1 cellular context compared by ENCODE assay signal in the genomic region with DNA sequence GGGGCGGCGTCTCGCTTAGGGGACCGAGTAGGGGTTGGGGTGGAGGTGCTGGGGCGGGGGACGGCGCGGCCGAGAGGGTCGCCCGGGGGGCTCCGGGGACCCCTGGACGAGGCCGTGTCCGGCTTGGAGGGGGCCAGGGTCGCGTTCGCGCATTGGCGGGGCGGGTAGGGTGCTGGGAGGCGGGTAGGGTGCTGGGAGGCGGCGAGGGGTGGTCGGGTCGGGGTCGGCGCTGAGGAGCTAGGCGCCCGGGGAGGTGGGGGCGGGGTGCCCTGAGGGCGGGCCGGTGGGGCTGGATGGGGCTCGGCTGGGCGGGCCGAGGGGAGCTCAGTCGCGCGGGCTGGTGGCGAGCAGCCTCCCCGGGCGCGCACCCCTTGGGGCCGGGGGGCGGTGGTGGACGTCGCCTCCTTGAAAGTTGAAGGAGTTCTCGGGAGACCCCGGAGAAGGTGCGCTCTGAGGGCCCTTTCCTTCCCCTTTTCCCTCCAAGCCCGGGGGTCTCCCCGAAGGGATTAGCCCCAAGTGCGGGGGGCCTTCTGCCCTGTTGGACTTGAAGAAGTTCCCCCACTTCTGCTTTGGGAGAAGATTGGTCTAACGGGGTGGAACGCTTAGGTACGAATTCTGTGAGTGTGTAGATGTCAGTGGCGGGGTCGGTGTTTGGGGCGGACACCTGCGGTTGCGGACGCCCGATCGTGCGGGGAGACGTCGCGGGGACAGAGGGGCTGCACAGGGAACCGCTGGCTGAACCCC.
TF ChIP-seq lines count a peak whose summit lies in the region.

No MANE protein-coding gene starts in this region.

TF ChIP-seq in GM12878, 131 proteins besides CTCF, POLR2A, EP300 and RAD21 (continued from another document):
- TF ChIP-seq, protein P1, sequence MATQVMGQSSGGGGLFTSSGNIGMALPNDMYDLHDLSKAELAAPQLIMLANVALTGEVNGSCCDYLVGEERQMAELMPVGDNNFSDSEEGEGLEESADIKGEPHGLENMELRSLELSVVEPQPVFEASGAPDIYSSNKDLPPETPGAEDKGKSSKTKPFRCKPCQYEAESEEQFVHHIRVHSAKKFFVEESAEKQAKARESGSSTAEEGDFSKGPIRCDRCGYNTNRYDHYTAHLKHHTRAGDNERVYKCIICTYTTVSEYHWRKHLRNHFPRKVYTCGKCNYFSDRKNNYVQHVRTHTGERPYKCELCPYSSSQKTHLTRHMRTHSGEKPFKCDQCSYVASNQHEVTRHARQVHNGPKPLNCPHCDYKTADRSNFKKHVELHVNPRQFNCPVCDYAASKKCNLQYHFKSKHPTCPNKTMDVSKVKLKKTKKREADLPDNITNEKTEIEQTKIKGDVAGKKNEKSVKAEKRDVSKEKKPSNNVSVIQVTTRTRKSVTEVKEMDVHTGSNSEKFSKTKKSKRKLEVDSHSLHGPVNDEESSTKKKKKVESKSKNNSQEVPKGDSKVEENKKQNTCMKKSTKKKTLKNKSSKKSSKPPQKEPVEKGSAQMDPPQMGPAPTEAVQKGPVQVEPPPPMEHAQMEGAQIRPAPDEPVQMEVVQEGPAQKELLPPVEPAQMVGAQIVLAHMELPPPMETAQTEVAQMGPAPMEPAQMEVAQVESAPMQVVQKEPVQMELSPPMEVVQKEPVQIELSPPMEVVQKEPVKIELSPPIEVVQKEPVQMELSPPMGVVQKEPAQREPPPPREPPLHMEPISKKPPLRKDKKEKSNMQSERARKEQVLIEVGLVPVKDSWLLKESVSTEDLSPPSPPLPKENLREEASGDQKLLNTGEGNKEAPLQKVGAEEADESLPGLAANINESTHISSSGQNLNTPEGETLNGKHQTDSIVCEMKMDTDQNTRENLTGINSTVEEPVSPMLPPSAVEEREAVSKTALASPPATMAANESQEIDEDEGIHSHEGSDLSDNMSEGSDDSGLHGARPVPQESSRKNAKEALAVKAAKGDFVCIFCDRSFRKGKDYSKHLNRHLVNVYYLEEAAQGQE (IDR thresholded peaks at IDR 0.05; ENCODE audit: low read depth, low read length), result no peak
- TF ChIP-seq YY1 (IDR thresholded peaks at IDR 0.05; ENCODE audit: low read depth, low read length) (no peak), BCL11A (IDR thresholded peaks at IDR 0.05; ENCODE audit: low read depth, low read length) (no peak), ZNF274 (IDR thresholded peaks at IDR 0.05; ENCODE audit: insufficient read depth, insufficient read length) (no peak), STAT1 (conservative IDR thresholded peaks at IDR 0.05) (no peak), CHD4 (IDR thresholded peaks at IDR 0.05) (no peak), KAT2A (conservative IDR thresholded peaks at IDR 0.05; ENCODE audit: control insufficient read depth, low read depth, low read length) (no peak), RUNX3 (IDR thresholded peaks at IDR 0.05; ENCODE audit: low read length) (peak; percentile 69; the same call in 1 of the 2 replicates), RFX5 (IDR thresholded peaks at IDR 0.05; ENCODE audit: low read depth, low read length) (no peak), MTA3 (IDR thresholded peaks at IDR 0.05; ENCODE audit: borderline replicate concordance, low read length) (no peak)
- TF ChIP-seq, protein P2, sequence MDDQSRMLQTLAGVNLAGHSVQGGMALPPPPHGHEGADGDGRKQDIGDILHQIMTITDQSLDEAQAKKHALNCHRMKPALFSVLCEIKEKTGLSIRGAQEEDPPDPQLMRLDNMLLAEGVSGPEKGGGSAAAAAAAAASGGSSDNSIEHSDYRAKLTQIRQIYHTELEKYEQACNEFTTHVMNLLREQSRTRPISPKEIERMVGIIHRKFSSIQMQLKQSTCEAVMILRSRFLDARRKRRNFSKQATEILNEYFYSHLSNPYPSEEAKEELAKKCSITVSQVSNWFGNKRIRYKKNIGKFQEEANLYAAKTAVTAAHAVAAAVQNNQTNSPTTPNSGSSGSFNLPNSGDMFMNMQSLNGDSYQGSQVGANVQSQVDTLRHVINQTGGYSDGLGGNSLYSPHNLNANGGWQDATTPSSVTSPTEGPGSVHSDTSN (IDR thresholded peaks at IDR 0.05; ENCODE audit: insufficient replicate concordance, low read depth, low read length), result no peak
- TF ChIP-seq, protein P3, sequence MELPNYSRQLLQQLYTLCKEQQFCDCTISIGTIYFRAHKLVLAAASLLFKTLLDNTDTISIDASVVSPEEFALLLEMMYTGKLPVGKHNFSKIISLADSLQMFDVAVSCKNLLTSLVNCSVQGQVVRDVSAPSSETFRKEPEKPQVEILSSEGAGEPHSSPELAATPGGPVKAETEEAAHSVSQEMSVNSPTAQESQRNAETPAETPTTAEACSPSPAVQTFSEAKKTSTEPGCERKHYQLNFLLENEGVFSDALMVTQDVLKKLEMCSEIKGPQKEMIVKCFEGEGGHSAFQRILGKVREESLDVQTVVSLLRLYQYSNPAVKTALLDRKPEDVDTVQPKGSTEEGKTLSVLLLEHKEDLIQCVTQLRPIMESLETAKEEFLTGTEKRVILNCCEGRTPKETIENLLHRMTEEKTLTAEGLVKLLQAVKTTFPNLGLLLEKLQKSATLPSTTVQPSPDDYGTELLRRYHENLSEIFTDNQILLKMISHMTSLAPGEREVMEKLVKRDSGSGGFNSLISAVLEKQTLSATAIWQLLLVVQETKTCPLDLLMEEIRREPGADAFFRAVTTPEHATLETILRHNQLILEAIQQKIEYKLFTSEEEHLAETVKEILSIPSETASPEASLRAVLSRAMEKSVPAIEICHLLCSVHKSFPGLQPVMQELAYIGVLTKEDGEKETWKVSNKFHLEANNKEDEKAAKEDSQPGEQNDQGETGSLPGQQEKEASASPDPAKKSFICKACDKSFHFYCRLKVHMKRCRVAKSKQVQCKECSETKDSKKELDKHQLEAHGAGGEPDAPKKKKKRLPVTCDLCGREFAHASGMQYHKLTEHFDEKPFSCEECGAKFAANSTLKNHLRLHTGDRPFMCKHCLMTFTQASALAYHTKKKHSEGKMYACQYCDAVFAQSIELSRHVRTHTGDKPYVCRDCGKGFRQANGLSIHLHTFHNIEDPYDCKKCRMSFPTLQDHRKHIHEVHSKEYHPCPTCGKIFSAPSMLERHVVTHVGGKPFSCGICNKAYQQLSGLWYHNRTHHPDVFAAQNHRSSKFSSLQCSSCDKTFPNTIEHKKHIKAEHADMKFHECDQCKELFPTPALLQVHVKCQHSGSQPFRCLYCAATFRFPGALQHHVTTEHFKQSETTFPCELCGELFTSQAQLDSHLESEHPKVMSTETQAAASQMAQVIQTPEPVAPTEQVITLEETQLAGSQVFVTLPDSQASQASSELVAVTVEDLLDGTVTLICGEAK (IDR thresholded peaks at IDR 0.05; ENCODE audit: borderline replicate concordance), result peak; percentile 32; the same call in 1 of the 2 replicates
